ENCODE assay signal across 8 cellular contexts in the genomic region with DNA sequence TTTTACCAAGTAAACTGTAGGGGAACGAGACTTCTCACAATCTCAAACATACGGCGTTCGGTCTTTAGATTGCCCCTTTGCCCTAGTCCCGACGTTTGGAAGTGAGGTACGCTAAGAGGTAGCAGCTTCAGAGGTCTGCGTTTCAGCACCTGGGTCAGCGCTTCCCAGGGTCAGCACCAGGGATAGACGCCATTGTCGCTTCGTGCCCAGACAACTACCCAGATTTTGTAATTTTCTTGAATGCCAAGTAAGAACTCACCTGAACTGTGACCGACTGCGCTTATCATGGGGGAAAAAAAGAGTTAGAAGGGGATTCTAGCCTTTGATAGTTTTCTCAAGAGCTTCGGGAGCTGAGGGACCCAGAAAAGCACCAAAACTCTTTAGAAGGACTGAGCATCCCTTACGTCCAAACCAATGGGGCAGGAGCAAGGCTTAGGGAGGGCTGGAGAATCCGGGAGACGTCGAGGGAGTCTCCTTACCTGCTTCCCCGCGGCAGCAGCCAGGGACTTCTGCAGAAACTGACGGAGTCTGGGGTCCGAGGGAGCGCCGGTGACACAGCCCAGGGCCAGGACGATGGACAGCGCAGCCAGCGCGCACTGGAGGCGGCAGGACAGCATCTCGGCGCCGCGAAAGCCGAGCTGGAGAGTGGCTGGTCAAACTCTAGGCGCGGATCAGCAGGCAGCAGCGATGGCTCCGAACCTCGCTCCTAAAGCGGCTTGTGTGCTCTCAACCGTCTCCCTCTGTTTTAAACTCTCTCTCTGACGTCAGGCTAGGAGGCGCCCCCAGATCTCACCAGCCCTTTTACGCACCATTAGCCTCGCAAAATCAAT. TPM values are rescaled to one million over a fixed set of nuclear protein-coding genes. Genes with fewer than 3 reads are reported as not detected.
DNase-seq lines count a peak whose midpoint lies in the region; ATAC-seq and TF ChIP-seq lines count a peak whose summit lies in the region.

Gene SST (minus strand): TSS at position 720 of the 830 bp plus-strand sequence. CDS start 103 bp downstream, at position 617.

- H3K9me3 ChIP-seq in left ventricle myocardium inferior (replicated peaks) (no peaks in the 10 kb centered on the region), aorta (ENCODE audit: control insufficient read depth, low read length) (no peaks in the 10 kb centered on the region)

- no peak for TF ChIP-seq CTCF in left ventricle myocardium inferior (IDR thresholded peaks at IDR 0.05; ENCODE audit: borderline replicate concordance)
- no peak for TF ChIP-seq CTCF in coronary artery (IDR thresholded peaks at IDR 0.05)

- intact Hi-C loops in Right ventricle myocardium superior (cut with DNase I) (loop anchor here (10.0 kb wide), 1 partner anchor 555 kb away; no protein-coding TSS in a partner anchor), left ventricle myocardium inferior (cut with micrococcal nuclease) (loop anchor here (10.0 kb wide), 1 partner anchor 455 kb away; no protein-coding TSS in a partner anchor), aorta (cut with DNase I) (no loop called here)

- peak; percentile 46 for DNase-seq in Right ventricle myocardium superior
- no peak for DNase-seq in left ventricle myocardium inferior
- peak; percentile 48 for DNase-seq in iris pigment epithelial cell (ENCODE audit: low read depth)
- peak; percentile 64 to 83 for DNase-seq in aorta
- DNase-seq in coronary artery (ENCODE audit: low spot score), result no peak

- H3K27ac ChIP-seq in left ventricle myocardium inferior (replicated peaks) (no peak within 1 kb of the TSS), adipose tissue (ENCODE audit: low read depth, low read length) (no peak within 1 kb of the TSS), aorta (ENCODE audit: low read depth in 1 of 2, low read length in 2 of 2) (no peak within 1 kb of the TSS), coronary artery (no peak within 1 kb of the TSS)

- H3K36me3 ChIP-seq in left ventricle myocardium inferior (no peaks in the 10 kb centered on the region), aorta (ENCODE audit: control insufficient read depth in 1 of 2, insufficient read depth in 2 of 2, low read length in 1 of 2) (no peaks in the 10 kb centered on the region)

- 6 to 10% (median 9%) methylated on average over 46 of the region's 46 CpGs for WGBS in adipose tissue, 3 donors
- WGBS in aorta, 2 donors, result 3 to 5% methylated on average over 46 of the region's 46 CpGs

- ATAC-seq in Right ventricle myocardium superior (ENCODE audit: poor library complexity) (peak; percentile 53), aorta (ENCODE audit: low FRiP score) (no peak), HG03039 (IDR thresholded peaks at IDR 0.05; ENCODE audit: unreplicated experiment) (no peak), GM18519 (IDR thresholded peaks at IDR 0.05; ENCODE audit: low FRiP score, unreplicated experiment) (no peak)

- H3K27me3 ChIP-seq in left ventricle myocardium inferior (ENCODE audit: low read depth), result peaks cover 86% of the 10 kb centered on the region
- H3K27me3 ChIP-seq in aorta (ENCODE audit: control insufficient read depth in 1 of 2, insufficient read depth in 2 of 2, low read length in 1 of 2), result peaks cover 0 to 4% of the 10 kb centered on the region in 2 donors

- H3K4me1 ChIP-seq in left ventricle myocardium inferior (no peaks in the 10 kb centered on the region), aorta (ENCODE audit: control insufficient read depth in 1 of 2, insufficient read depth in 2 of 2, low read length in 2 of 2) (no peaks in the 10 kb centered on the region)

- H3K4me3 ChIP-seq in left ventricle myocardium inferior, result no peak within 1 kb of the TSS
- H3K4me3 ChIP-seq in aorta (ENCODE audit: low read length in 2 of 2), result no peak within 1 kb of the TSS
- H3K4me3 ChIP-seq in coronary artery, result no peak within 1 kb of the TSS

RNA-seq across cellular contexts. Expression of gene SST, which starts in this region (rescaled TPM):
- total RNA-seq in Right ventricle myocardium superior (not detected), left ventricle myocardium inferior (not detected), aorta (not detected)
- polyA plus RNA-seq in adipose tissue (100 to 1,000 TPM in 1 of 3 donors, 10 to 100 TPM in 1, 1 to 10 TPM in 1; 4.0 to 785 (median 13.1) TPM), aorta (1 to 10 TPM in 1 of 2 donors, under 1 TPM in 1; 0.74 to 6.1 TPM)

Comparison
In these comparisons a context has a peak if more than half of its experiments do, and no peak if none do; other contexts are left out.
1. Peak in DNase-seq and ATAC-seq in Right ventricle myocardium superior; RNA of the gene not detected or under 1 TPM.
2. DNase-seq: peak in iris pigment epithelial cell (single experiment) and aorta (2 of 2); none in left ventricle myocardium inferior (single experiment) and coronary artery (single experiment).
3. intact Hi-C loops: an anchor here in Right ventricle myocardium superior (10.0 kb wide) and left ventricle myocardium inferior (10.0 kb wide); none called in aorta.